22 cellular contexts compared by ENCODE assay signal in genomic region chr12:27164330-27165045, GRCh38.
DNase-seq lines count a peak whose midpoint lies in the region; ATAC-seq, FAIRE-seq and TF ChIP-seq lines count a peak whose summit lies in the region.
"Had no signal": no experiment of that assay in that cellular context is flagged by ENCODE, and none has a peak within 500 bp of the region (broad histone marks: within the 10 kb centered on the region; RNA-seq: fewer than 3 reads in every experiment).

No MANE protein-coding gene starts in this region.

- no peaks in the 10 kb centered on the region for H4K20me1 ChIP-seq in GM12878 (ENCODE audit: control insufficient read depth, insufficient read depth)
- H4K20me1 ChIP-seq in PC-9 (ENCODE audit: insufficient read depth), result no peaks in the 10 kb centered on the region
- H4K20me1 ChIP-seq: BLaER1 treated with 17β-estradiol and CSF1 and Interleukin-3, amounts not matched to agents 10 nM and 100 nM had no signal

- TF ChIP-seq CTCF in GM12878 (IDR thresholded peaks at IDR 0.05 in 2 of 3, conservative IDR thresholded peaks at IDR 0.05 in 1 of 3; ENCODE audit: control insufficient read depth in 2 of 3, extremely low read depth in 1 of 3, insufficient read depth in 1 of 3, low read depth in 3 of 3, low read length in 3 of 3) (no peak), PC-9 (conservative IDR thresholded peaks at IDR 0.05) (no peak)

- no peak overlapping the region for H2AK5ac ChIP-seq in trophoblast cell (ENCODE audit: low read length)

- H3K79me2 ChIP-seq in GM12878 (ENCODE audit: control insufficient read depth, insufficient read depth, low read length) (no peaks in the 10 kb centered on the region), trophoblast cell (ENCODE audit: control insufficient read depth, insufficient read depth, low read length, poor library complexity) (no peaks in the 10 kb centered on the region), PC-9 (ENCODE audit: low read depth) (no peaks in the 10 kb centered on the region)

- no peak overlapping the region for H4K91ac ChIP-seq in trophoblast cell (ENCODE audit: low read depth, low read length)

- TF ChIP-seq RAD21 in GM12878 (IDR thresholded peaks at IDR 0.05; ENCODE audit: insufficient read depth, low read depth, low read length), result no peak

- no peak overlapping the region for H3K18ac ChIP-seq in trophoblast cell (ENCODE audit: low read length)

- H3K9me2 ChIP-seq in PC-9 (ENCODE audit: insufficient read depth), result no peaks in the 10 kb centered on the region

- CTCF ChIA-PET in GM12878 (lab: Yijun Ruan, JAX), result interaction anchor here (0.7 to 2.3 kb wide), 7 partner anchors 11 to 74 kb away, joined by 3 to 16 read pairs (median 3); no protein-coding TSS in a partner anchor
- CTCF ChIA-PET in PC-9 (lab: Charles Lee), result no interaction called here

- POLR2A ChIA-PET in GM12878 (lab: Charles Lee) (interaction anchor here (0.5 to 5.3 kb wide), 8 partner anchors 10 to 142 kb away, joined by 3 to 29 read pairs (median 6); partner anchors contain the start of gene MED21), PC-9 (lab: Charles Lee; ENCODE audit: unreplicated experiment) (no interaction called here)

- H2BK12ac ChIP-seq in trophoblast cell (ENCODE audit: low read length), result no peak overlapping the region

- no peak for TF ChIP-seq POLR2A in GM12878 (IDR thresholded peaks at IDR 0.05; ENCODE audit: low read depth, low read length)

- H2AFZ ChIP-seq in GM12878 (ENCODE audit: control insufficient read depth, low read depth, low read length) (no peak overlapping the region), trophoblast cell (ENCODE audit: insufficient read depth, low read length, poor library complexity) (no peak overlapping the region), PC-9 (no peak overlapping the region)

- H3K79me1 ChIP-seq in trophoblast cell (ENCODE audit: low read length), result no peaks in the 10 kb centered on the region

- in situ Hi-C loops in GM12878 (cut with MboI), result no loop called here

- H3K14ac ChIP-seq in trophoblast cell (ENCODE audit: low read length), result no peak overlapping the region

- H3K9ac ChIP-seq in GM12878 (ENCODE audit: control insufficient read depth, insufficient read depth, low read length) (no peak overlapping the region), trophoblast cell (ENCODE audit: low read length) (peak overlapping the region; percentile 63)
- H3K9ac ChIP-seq: BLaER1 treated with 17β-estradiol and CSF1 and Interleukin-3, amounts not matched to agents 10 nM and 100 nM had no signal

- BruUV-seq in GM12878 (replicated peaks; lab: Mats Ljungman, UMichigan) (no TSS peak), PC-9 (replicated peaks; lab: Mats Ljungman, UMichigan) (no TSS peak)

- no peak overlapping the region for H3K4me3 ChIP-seq in GM12878
- no peak overlapping the region for H3K4me3 ChIP-seq in trophoblast cell (ENCODE audit: low read depth, low read length)
- H3K4me3 ChIP-seq in PC-9, result no peak overlapping the region
- H3K4me3 ChIP-seq: BLaER1 treated with 17β-estradiol and CSF1 and Interleukin-3, amounts not matched to agents 10 nM and 100 nM; lower lobe of right lung; pancreas; skin epidermis; tibial nerve had no signal

- no peak overlapping the region for H2BK5ac ChIP-seq in trophoblast cell (ENCODE audit: low read depth, low read length, poor library complexity)

- H3K27me3 ChIP-seq in GM12878 (replicated peaks in 1 of 2; ENCODE audit: control insufficient read depth in 2 of 2, insufficient read depth in 2 of 2, low read length in 1 of 2) (no peaks in the 10 kb centered on the region), trophoblast cell (ENCODE audit: insufficient read depth, low read length) (no peaks in the 10 kb centered on the region), PC-9 (ENCODE audit: insufficient read depth, low read depth) (no peaks in the 10 kb centered on the region)
- H3K27me3 ChIP-seq: BLaER1 treated with 17β-estradiol and CSF1 and Interleukin-3, amounts not matched to agents 10 nM and 100 nM; pancreas; tibial nerve had no signal

- no peak overlapping the region for H2BK120ac ChIP-seq in trophoblast cell (ENCODE audit: insufficient read depth, low read length, poor library complexity)

- H3K36me3 ChIP-seq in GM12878 (ENCODE audit: control insufficient read depth in 2 of 2, insufficient read depth in 2 of 2, low read length in 1 of 2), result no peaks in the 10 kb centered on the region
- H3K36me3 ChIP-seq in trophoblast cell (ENCODE audit: control insufficient read depth in 1 of 2, insufficient read depth in 2 of 2, low read length in 2 of 2), result no peaks in the 10 kb centered on the region
- H3K36me3 ChIP-seq in PC-9 (ENCODE audit: low read depth), result no peaks in the 10 kb centered on the region
- H3K36me3 ChIP-seq: BLaER1 treated with 17β-estradiol and CSF1 and Interleukin-3, amounts not matched to agents 10 nM and 100 nM; lower lobe of right lung; pancreas; tibial nerve had no signal

- no peak overlapping the region for H4K8ac ChIP-seq in trophoblast cell (ENCODE audit: low read depth, low read length)

- peak; percentile 26 for ATAC-seq in GM12878
- ATAC-seq: lower lobe of right lung, pancreas had no signal

- peaks cover 6% of the 10 kb centered on the region; the same call in 1 of the 2 replicates for H3F3A ChIP-seq in PC-9 (ENCODE audit: insufficient read depth, low read depth)

- FAIRE-seq in GM18507 (lab: Jason Lieb, UNC) (peak; percentile 61), GM12878 (lab: Jason Lieb, UNC) (no peak)
- FAIRE-seq: kidney, pancreas had no signal

- H3K27ac ChIP-seq in GM12878 (ENCODE audit: control insufficient read depth, insufficient read depth) (peak overlapping the region; percentile 27; the same call in 1 of the 2 replicates), trophoblast cell (ENCODE audit: low read depth, low read length) (no peak overlapping the region), PC-9 (no peak overlapping the region)
- H3K27ac ChIP-seq: BLaER1 treated with 17β-estradiol and CSF1 and Interleukin-3, amounts not matched to agents 10 nM and 100 nM; epithelial cell of prostate; lower lobe of right lung; pancreas; skin epidermis; tibial nerve had no signal

- peaks cover 2% of the 10 kb centered on the region; the same call in 2 of the 3 replicates for H3K9me3 ChIP-seq in GM12878 (replicated peaks; ENCODE audit: control insufficient read depth, insufficient read depth, low read length)
- H3K9me3 ChIP-seq in trophoblast cell (ENCODE audit: insufficient read depth, low read depth, low read length), result no peaks in the 10 kb centered on the region
- H3K9me3 ChIP-seq in PC-9 (ENCODE audit: insufficient read depth, low read depth), result no peaks in the 10 kb centered on the region; the same call in 1 of the 2 replicates
- H3K9me3 ChIP-seq: lower lobe of right lung, pancreas had no signal

- H3K4me2 ChIP-seq in GM12878 (ENCODE audit: control insufficient read depth, insufficient read depth) (peak overlapping the region; percentile 22), trophoblast cell (ENCODE audit: low read length) (no peak overlapping the region), PC-9 (no peak overlapping the region)
- H3K4me2 ChIP-seq: BLaER1 treated with 17β-estradiol and CSF1 and Interleukin-3, amounts not matched to agents 10 nM and 100 nM had no signal

- H3K23ac ChIP-seq in trophoblast cell (ENCODE audit: low read length), result no peak overlapping the region

- TF ChIP-seq EP300 in GM12878 (IDR thresholded peaks at IDR 0.05; ENCODE audit: borderline replicate concordance in 1 of 2, control insufficient read depth in 1 of 2, low read depth in 2 of 2, low read length in 2 of 2), result no peak

- intact Hi-C loops in GM12878 (cut with micrococcal nuclease; ENCODE audit: unreplicated experiment) (loop anchor here (5.0 kb wide), 2 partner anchors 43 to 58 kb away; no protein-coding TSS in a partner anchor), PC-9 (cut with micrococcal nuclease; ENCODE audit: unreplicated experiment) (no loop called here)

- H3K4me1 ChIP-seq in GM12878 (ENCODE audit: control insufficient read depth, insufficient read depth, low read length), result peaks cover 3% of the 10 kb centered on the region; the same call in 1 of the 2 replicates
- no peaks in the 10 kb centered on the region for H3K4me1 ChIP-seq in trophoblast cell (ENCODE audit: control insufficient read depth in 1 of 2, insufficient read depth in 2 of 2, low read length in 2 of 2)
- peaks cover 9% of the 10 kb centered on the region for H3K4me1 ChIP-seq in PC-9 (replicated peaks; ENCODE audit: insufficient read depth)
- H3K4me1 ChIP-seq: BLaER1 treated with 17β-estradiol and CSF1 and Interleukin-3, amounts not matched to agents 10 nM and 100 nM; lower lobe of right lung; pancreas; tibial nerve had no signal

- SMC1A ChIA-PET in GM12878 (lab: Charles Lee; ENCODE audit: uncharacterized antibody, unreplicated experiment), result interaction anchor here (0.7 to 7.7 kb wide), 15 partner anchors 9 to 161 kb away, joined by 3 to 140 read pairs (median 5); no protein-coding TSS in a partner anchor

- WGBS in GM12878 (ENCODE audit: insufficient coverage, insufficient replicate concordance, low lambda C conversion rate, missing lambda C conversion rate), result 25% methylated on average over 2 of the region's 2 CpGs
- WGBS in trophoblast cell (ENCODE audit: extremely low coverage, insufficient coverage, insufficient read length), result no CpG with 5 or more reads among the region's 2 CpGs

- no peak overlapping the region for H3K4ac ChIP-seq in trophoblast cell (ENCODE audit: low read depth, low read length)

- RAD21 ChIA-PET in GM12878 (lab: Charles Lee; ENCODE audit: unreplicated experiment), result interaction anchor here (0.8 to 4.9 kb wide), 10 partner anchors 10 to 141 kb away, joined by 3 to 85 read pairs (median 4); no protein-coding TSS in a partner anchor

- DNase-seq in GM18507 (ENCODE audit: extremely low spot score, insufficient read length, low read depth) (no peak), LHCN-M2 (ENCODE audit: low read depth) (peak; percentile 29), GM12878 (ENCODE audit: low read depth, low spot score) (no peak), trophoblast cell (no peak), PC-9 (no peak)
- DNase-seq in stimulated activated CD4-positive, alpha-beta T cell treated with anti-CD3 and anti-CD28 coated beads, Interleukin-4, amount 100 ng/mL, for 1 hour, result no peak
- no peak for DNase-seq in effector CD4-positive, alpha-beta T cell
- DNase-seq: activated CD4-positive, CD25-positive, alpha-beta regulatory T cell; activated naive CD4-positive, alpha-beta T cell treated with anti-CD3 and anti-CD28 coated beads, Interleukin-2, amount 50 U/mL, for 16 hours; amygdala; GOT3; IMR-90; kidney; lower lobe of right lung; NCI-H1436 treated with DMSO at 0.1 percent for 48 hours; pancreas; retina; stimulated activated CD8-positive, alpha-beta memory T cell treated with anti-CD3 and anti-CD28 coated beads, Interleukin-4, amount 100 ng/mL, for 48 hours had no signal

- no peak overlapping the region for H4K12ac ChIP-seq in trophoblast cell (ENCODE audit: low read depth, low read length)

TF ChIP-seq in GM12878, 131 proteins besides CTCF, POLR2A, EP300 and RAD21 (continues in another document):
- no peak for TF ChIP-seq JUNB (IDR thresholded peaks at IDR 0.05)
